Comparison of ENCODE assay signal across 9 cellular contexts in the genomic region with DNA sequence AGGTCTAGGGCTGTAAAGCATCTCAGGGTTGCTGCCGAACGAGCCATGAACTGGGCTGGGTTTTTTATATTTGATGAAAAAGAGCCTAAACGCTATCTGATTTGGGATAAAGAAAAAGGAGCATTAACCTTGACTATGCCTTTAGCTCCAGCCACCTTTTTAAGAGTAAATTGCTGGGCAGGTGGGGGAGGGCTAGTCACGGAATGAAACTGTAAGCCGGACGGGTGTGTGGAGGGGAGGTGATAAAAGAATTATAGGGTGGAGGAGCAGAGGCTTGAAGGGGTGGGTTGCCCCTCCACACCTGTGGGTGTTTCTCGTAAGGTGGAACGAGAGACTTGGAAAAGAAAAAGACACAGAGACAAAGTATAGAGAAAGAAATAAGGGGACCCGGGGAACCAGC. TPM values are rescaled to one million over a fixed set of nuclear protein-coding genes. Genes with fewer than 3 reads are reported as not detected.
"Had no signal": no experiment of that assay in that cellular context is flagged by ENCODE, and none has a peak within 500 bp of the region (broad histone marks: within the 10 kb centered on the region; RNA-seq: fewer than 3 reads in every experiment).

No MANE protein-coding gene starts in this region.

RNA-seq across cellular contexts. Expression of a gene that starts 41.3 kb away (rescaled TPM):
- total RNA-seq: activated CD8-positive, alpha-beta T cell treated with anti-CD3 and anti-CD28 coated beads for 36 hours; activated naive CD8-positive, alpha-beta T cell treated with anti-CD3 and anti-CD28 coated beads, Interleukin-2, amount 10 ng/mL, durations not matched to agents 7 days and 5 days; activated T-cell treated with anti-CD3 and anti-CD28 coated beads, Interleukin-2, amount 50 U/mL, for 72 hours; activated T-helper 2 cell treated with anti-CD3 and anti-CD28 coated beads, Interferon-gamma antibody, Interleukin-2, Interleukin-4, amounts not matched to agents 10 μg/mL and 5 μg/mL and 100 μg/mL, durations not matched to agents 14 hours and 24 hours and 36 hours; adrenal gland; breast epithelium; PC-3; SJSA1; T-helper 1 cell treated with Interleukin-12 subunit alpha and Interleukin-12 subunit beta and Interleukin-4 antibody, amounts not matched to agents 30 ng/mL and 1 ng/mL, for 36 hours had no signal
